In genomic region chr1:94543003-94543402, GRCh38 we compare ENCODE assay signal across 8 cellular contexts. TPM values are rescaled to one million over a fixed set of nuclear protein-coding genes. Genes with fewer than 3 reads are reported as not detected.
A peak's percentile ranks its signal among the peaks of the same experiment; 100 is the strongest.
DNase-seq lines count a peak whose midpoint lies in the region; ATAC-seq and TF ChIP-seq lines count a peak whose summit lies in the region.

No MANE protein-coding gene starts in this region.

- H3K36me3 ChIP-seq in BJ (ENCODE audit: control insufficient read depth, insufficient read depth, low read length): peaks cover 4% of the 10 kb centered on the region
- H3K36me3 ChIP-seq in breast epithelium: no peaks in the 10 kb centered on the region

- ATAC-seq in naive thymus-derived CD8-positive, alpha-beta T cell: no peak
- no peak for ATAC-seq in HG02623 (IDR thresholded peaks at IDR 0.05; ENCODE audit: unreplicated experiment)
- ATAC-seq in GM19463 (IDR thresholded peaks at IDR 0.05; ENCODE audit: unreplicated experiment): no peak

- no peak for DNase-seq in BJ (ENCODE audit: low read depth)
- peak; percentile 27 for DNase-seq in KBM-7
- DNase-seq in breast epithelium (ENCODE audit: low spot score in 2 of 2): no peak
- DNase-seq in naive thymus-derived CD8-positive, alpha-beta T cell: no peak
- no peak for DNase-seq in NCI-H748 (lab: John Stamatoyannopoulos, UW; ENCODE audit: unreplicated experiment)
- DNase-seq in DMS79 treated with DMSO at 0.1 percent for 48 hours (lab: John Stamatoyannopoulos, UW): no peak

- H3K4me3 Mint-ChIP-seq in naive thymus-derived CD8-positive, alpha-beta T cell: peak overlapping the region in 7 of 10 donors; percentile 68 to 78 (median 74)

- H3K4me1 ChIP-seq in breast epithelium: peaks cover 0 to 4% of the 10 kb centered on the region in 2 donors

- intact Hi-C loops in breast epithelium (cut with DNase I; ENCODE audit: low total_unique reads): no loop called here

- no peaks in the 10 kb centered on the region for H3K36me3 Mint-ChIP-seq in naive thymus-derived CD8-positive, alpha-beta T cell

- no peak for TF ChIP-seq POLR2A in breast epithelium (IDR thresholded peaks at IDR 0.05)

- peaks cover 7 to 24% (median 18%) of the 10 kb centered on the region in 4 donors for H3K4me1 Mint-ChIP-seq in naive thymus-derived CD8-positive, alpha-beta T cell

- in situ Hi-C loops in KBM-7 (cut with MboI; ENCODE audit: low pct_unique_long_range_greater_than_20kb, low sequenced_read_pairs): no loop called here

- H3K9me3 Mint-ChIP-seq in naive thymus-derived CD8-positive, alpha-beta T cell: no peaks in the 10 kb centered on the region

- no peak for TF ChIP-seq CTCF in BJ (IDR thresholded peaks at IDR 0.05; ENCODE audit: insufficient read depth, low read depth, low read length)
- TF ChIP-seq CTCF in breast epithelium (IDR thresholded peaks at IDR 0.05): no peak

- no peak overlapping the region for H3K27ac ChIP-seq in breast epithelium

- H3K27me3 ChIP-seq in BJ (ENCODE audit: control insufficient read depth, insufficient read depth, low read length) (no peaks in the 10 kb centered on the region), breast epithelium (no peaks in the 10 kb centered on the region)

- H3K27ac Mint-ChIP-seq in naive thymus-derived CD8-positive, alpha-beta T cell: no peak overlapping the region

- H3K4me3 ChIP-seq in BJ (ENCODE audit: low read depth, low read length) (peak overlapping the region; percentile 86), breast epithelium (peak overlapping the region; percentile 81 to 92 (median 91))

- no peaks in the 10 kb centered on the region for H3K9me3 ChIP-seq in breast epithelium

- peaks cover 45 to 92% (median 56%) of the 10 kb centered on the region in 5 donors for H3K27me3 Mint-ChIP-seq in naive thymus-derived CD8-positive, alpha-beta T cell

- POLR2A ChIA-PET in BJ (lab: Charles Lee): interaction anchor here (0.6 to 2.1 kb wide), 2 partner anchors 37 to 61 kb away, joined by 3 to 5 read pairs; no protein-coding TSS in a partner anchor
- POLR2A ChIA-PET in naive thymus-derived CD8-positive, alpha-beta T cell (lab: Charles Lee): no interaction called here

- CTCF ChIA-PET in BJ (lab: Yijun Ruan, JAX): interaction anchor here (0.5 to 1.5 kb wide), 8 partner anchors 55 to 263 kb away, joined by 3 to 4 read pairs (median 3); no protein-coding TSS in a partner anchor

RNA-seq across cellular contexts. Expression of gene F3, which starts 1.4 kb away (rescaled TPM):
- polyA plus RNA-seq in BJ (2011; rRNA removed): 52.6 and 95.2 TPM in 2 replicates
- 51.5 and 72.5 TPM in 2 replicates for polyA minus RNA-seq in BJ (2011; rRNA and poly(A)+ RNA removed)
- 100 to 1,000 TPM in 2 of 3 donors, 10 to 100 TPM in 1; 61.9 to 115 (median 108) TPM for total RNA-seq in breast epithelium
- not detected for total RNA-seq in naive thymus-derived CD8-positive, alpha-beta T cell
- polyA plus RNA-seq in naive thymus-derived CD8-positive, alpha-beta T cell: not detected

Comparison
In these comparisons a context has a peak if more than half of its experiments do, and no peak if none do; other contexts are left out.
1. RNA of gene F3, which starts 1.4 kb away (total RNA-seq): 61.9 to 115 TPM in breast epithelium; not detected in naive thymus-derived CD8-positive, alpha-beta T cell; every median in the first group is over 10 times any median in the second.